8 cellular contexts compared by ENCODE assay signal in the genomic region with DNA sequence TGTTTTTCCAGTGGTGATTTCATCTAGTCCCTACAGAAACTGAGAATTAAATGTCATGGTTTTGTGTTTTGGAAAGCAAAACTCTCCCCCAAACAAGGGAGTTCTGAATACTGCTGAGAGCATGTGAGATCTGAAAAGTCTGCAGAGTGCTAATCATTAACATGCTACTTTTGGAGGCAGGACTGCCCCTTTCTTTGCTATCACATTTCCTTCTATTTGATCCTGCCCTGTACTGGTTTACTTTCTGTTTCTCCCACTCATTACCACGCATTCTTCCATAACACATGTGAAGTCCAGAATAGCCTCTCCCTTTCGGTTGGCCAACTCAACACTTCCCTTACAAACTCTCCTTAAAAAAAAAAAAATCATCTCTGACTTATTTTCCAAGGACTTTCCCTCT.
DNase-seq lines count a peak whose midpoint lies in the region; ATAC-seq and TF ChIP-seq lines count a peak whose summit lies in the region.

No MANE protein-coding gene starts in this region.

- H3K9me3 ChIP-seq in stomach = no peaks in the 10 kb centered on the region

- 4 to 7% (median 5%) methylated on average over 2 of the region's 2 CpGs for WGBS in stomach, 5 donors

- intact Hi-C loops in Right ventricle myocardium superior (cut with DNase I) (no loop called here), stomach (cut with DNase I; ENCODE audit: low total_unique reads) (no loop called here)

- no peak for TF ChIP-seq EP300 in stomach (IDR thresholded peaks at IDR 0.05)

- peak overlapping the region; percentile 80 to 93 (median 88) for H3K27ac ChIP-seq in stomach

- no peaks in the 10 kb centered on the region for H3K36me3 ChIP-seq in stomach

- DNase-seq in RPMI7951 (ENCODE audit: low read depth) = peak; percentile 89
- no peak for DNase-seq in Right ventricle myocardium superior
- no peak for DNase-seq in stomach
- DNase-seq in cerebellar cortex (ENCODE audit: low spot score) = no peak
- no peak for DNase-seq in NCI-H187 treated with DMSO at 0.1 percent for 48 hours (lab: John Stamatoyannopoulos, UW)
- DNase-seq in NOMO-1 treated with dmso at 0.1 percent for 144 hours (lab: John Stamatoyannopoulos, UW; ENCODE audit: unreplicated experiment) = no peak

- no peaks in the 10 kb centered on the region for H3K27me3 ChIP-seq in stomach

- peak; percentile 84 for ATAC-seq in GM18858 (IDR thresholded peaks at IDR 0.05; ENCODE audit: unreplicated experiment)
- ATAC-seq in HG02840 (IDR thresholded peaks at IDR 0.05; ENCODE audit: low FRiP score, unreplicated experiment) = peak; percentile 91
- peak; percentile 78 for ATAC-seq in Right ventricle myocardium superior (ENCODE audit: poor library complexity)

- TF ChIP-seq POLR2A in stomach (IDR thresholded peaks at IDR 0.05) = no peak

- H3K4me1 ChIP-seq in stomach = peaks cover 47 to 92% (median 73%) of the 10 kb centered on the region in 4 donors

- peak overlapping the region in 3 of 4 donors; percentile 13 to 23 (median 23) for H3K4me3 ChIP-seq in stomach

- no peak for TF ChIP-seq CTCF in stomach (IDR thresholded peaks at IDR 0.05)
